ENCODE assay signal across 31 cellular contexts in the genomic region with DNA sequence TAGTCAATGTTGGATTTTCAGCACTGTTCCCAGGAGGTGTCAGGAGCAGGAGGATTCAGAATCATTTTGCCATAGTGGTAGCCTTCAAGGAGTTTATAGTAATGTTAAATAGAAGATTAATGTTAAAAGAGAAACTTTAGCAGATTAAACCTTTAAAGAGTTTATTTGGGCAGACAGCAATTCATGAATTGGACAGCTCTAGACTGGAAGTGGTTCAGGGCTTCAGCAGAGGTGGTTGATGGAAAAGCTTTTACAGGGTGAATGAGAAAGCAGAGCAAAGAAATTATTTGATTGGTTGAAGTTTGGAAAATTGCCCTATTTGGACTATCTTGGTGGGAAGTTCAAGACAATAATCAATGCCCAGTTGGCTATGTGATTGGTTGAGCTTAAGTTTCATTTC.
"Had no signal": no experiment of that assay in that cellular context is flagged by ENCODE, and none has a peak within 500 bp of the region (broad histone marks: within the 10 kb centered on the region; RNA-seq: fewer than 3 reads in every experiment).

No MANE protein-coding gene starts in this region.

- H3K27me3 ChIP-seq: brain microvascular endothelial cell, cardiac muscle cell had no signal

- ATAC-seq: activated naive CD4-positive, alpha-beta T cell treated with anti-CD3 and anti-CD28 coated beads, Interleukin-2, amount 50 U/mL, for 72 hours; activated T-cell treated with anti-CD3 and anti-CD28 coated beads, Interleukin-2, amount 50 U/mL, for 4 hours; Right ventricle myocardium inferior had no signal

- H3K27ac ChIP-seq: cardiac muscle cell, RWPE1, VCaP had no signal

- H3K4me1 Mint-ChIP-seq: central memory CD8-positive, alpha-beta T cell had no signal

- H3K36me3 Mint-ChIP-seq: activated CD4-positive, alpha-beta memory T cell treated with anti-CD3 and anti-CD28 coated beads for 36 hours; activated naive CD4-positive, alpha-beta T cell treated with anti-CD3 and anti-CD28 coated beads, Interleukin-2, amount 50 U/mL, for 72 hours had no signal

- H3K9me3 Mint-ChIP-seq: activated B cell treated with CpG ODN at 0.5 μM for 24 hours; activated naive CD4-positive, alpha-beta T cell treated with anti-CD3 and anti-CD28 coated beads for 36 hours; central memory CD8-positive, alpha-beta T cell had no signal

- H3K27ac Mint-ChIP-seq: activated B cell treated with CpG ODN at 0.5 μM for 24 hours; activated CD4-positive, alpha-beta memory T cell treated with anti-CD3 and anti-CD28 coated beads for 36 hours; activated naive CD4-positive, alpha-beta T cell treated with anti-CD3 and anti-CD28 coated beads for 36 hours; activated naive CD4-positive, alpha-beta T cell treated with anti-CD3 and anti-CD28 coated beads, Interleukin-2, amount 50 U/mL, for 72 hours; activated T-helper 1 cell treated with anti-CD3 and anti-CD28 coated beads, Interleukin-12 subunit alpha, Interleukin-12 subunit beta, Interleukin-2, Interleukin-4 antibody, amounts not matched to agents 30 ng/mL and 10 ng/mL and 1 ng/mL, durations not matched to agents 14 hours and 24 hours and 36 hours had no signal

- FAIRE-seq: RCC 7860 had no signal

- H3K27me3 Mint-ChIP-seq: activated B cell treated with CpG ODN at 0.5 μM for 24 hours; activated CD4-positive, alpha-beta memory T cell treated with anti-CD3 and anti-CD28 coated beads for 36 hours; central memory CD8-positive, alpha-beta T cell had no signal

- H3K36me3 ChIP-seq: brain microvascular endothelial cell, cardiac muscle cell had no signal

- DNase-seq: activated B cell treated with CpG ODN at 0.5 μM for 24 hours; activated CD4-positive, alpha-beta memory T cell treated with anti-CD3 and anti-CD28 coated beads for 36 hours; activated CD4-positive, alpha-beta T cell treated with anti-CD3 and anti-CD28 coated beads for 4 hours; activated CD4-positive, alpha-beta T cell treated with anti-CD3 and anti-CD28 coated beads, Interleukin-2, amount 50 U/mL, for 1 hour; activated CD4-positive, CD25-positive, alpha-beta regulatory T cell treated with anti-CD3 and anti-CD28 coated beads, Interleukin-2, amount 50 U/mL, for 72 hours; activated CD8-positive, alpha-beta memory T cell treated with anti-CD3 and anti-CD28 coated beads, Interleukin-2, amount 50 U/mL, for 4 hours; activated gamma-delta T cell treated with Interleukin-2 at 50 U/mL for 16 hours; activated naive CD4-positive, alpha-beta T cell treated with anti-CD3 and anti-CD28 coated beads for 36 hours; activated T-cell treated with anti-CD3 and anti-CD28 coated beads for 4 hours; activated T-cell treated with anti-CD3 and anti-CD28 coated beads, Interleukin-2, amount 50 U/mL, for 4 hours; amniotic stem cell; aorta; brain microvascular endothelial cell; NCI-H1105; NCI-H1417 treated with DMSO at 0.1 percent for 48 hours; NCI-H187 treated with DMSO at 0.1 percent for 48 hours; NCI-H2081 treated with DMSO at 0.1 percent for 48 hours; NCI-H345; NCI-H524 treated with DMSO at 0.1 percent for 48 hours; SW 1271; T-helper 1 cell; T-helper 2 cell; T-helper 9 cell had no signal

- H3K4me3 Mint-ChIP-seq: activated B cell treated with CpG ODN at 0.5 μM for 24 hours; activated CD4-positive, alpha-beta memory T cell treated with anti-CD3 and anti-CD28 coated beads for 36 hours; activated naive CD4-positive, alpha-beta T cell treated with anti-CD3 and anti-CD28 coated beads for 36 hours; activated T-cell treated with anti-CD3 and anti-CD28 coated beads, Interleukin-2, amount 50 U/mL, for 4 hours; activated T-helper 1 cell treated with anti-CD3 and anti-CD28 coated beads, Interleukin-12 subunit alpha, Interleukin-12 subunit beta, Interleukin-2, Interleukin-4 antibody, amounts not matched to agents 30 ng/mL and 10 ng/mL and 1 ng/mL, durations not matched to agents 14 hours and 24 hours and 36 hours; central memory CD8-positive, alpha-beta T cell had no signal

- H3K4me3 ChIP-seq: cardiac muscle cell had no signal
